9 cellular contexts compared by ENCODE assay signal in the genomic region with DNA sequence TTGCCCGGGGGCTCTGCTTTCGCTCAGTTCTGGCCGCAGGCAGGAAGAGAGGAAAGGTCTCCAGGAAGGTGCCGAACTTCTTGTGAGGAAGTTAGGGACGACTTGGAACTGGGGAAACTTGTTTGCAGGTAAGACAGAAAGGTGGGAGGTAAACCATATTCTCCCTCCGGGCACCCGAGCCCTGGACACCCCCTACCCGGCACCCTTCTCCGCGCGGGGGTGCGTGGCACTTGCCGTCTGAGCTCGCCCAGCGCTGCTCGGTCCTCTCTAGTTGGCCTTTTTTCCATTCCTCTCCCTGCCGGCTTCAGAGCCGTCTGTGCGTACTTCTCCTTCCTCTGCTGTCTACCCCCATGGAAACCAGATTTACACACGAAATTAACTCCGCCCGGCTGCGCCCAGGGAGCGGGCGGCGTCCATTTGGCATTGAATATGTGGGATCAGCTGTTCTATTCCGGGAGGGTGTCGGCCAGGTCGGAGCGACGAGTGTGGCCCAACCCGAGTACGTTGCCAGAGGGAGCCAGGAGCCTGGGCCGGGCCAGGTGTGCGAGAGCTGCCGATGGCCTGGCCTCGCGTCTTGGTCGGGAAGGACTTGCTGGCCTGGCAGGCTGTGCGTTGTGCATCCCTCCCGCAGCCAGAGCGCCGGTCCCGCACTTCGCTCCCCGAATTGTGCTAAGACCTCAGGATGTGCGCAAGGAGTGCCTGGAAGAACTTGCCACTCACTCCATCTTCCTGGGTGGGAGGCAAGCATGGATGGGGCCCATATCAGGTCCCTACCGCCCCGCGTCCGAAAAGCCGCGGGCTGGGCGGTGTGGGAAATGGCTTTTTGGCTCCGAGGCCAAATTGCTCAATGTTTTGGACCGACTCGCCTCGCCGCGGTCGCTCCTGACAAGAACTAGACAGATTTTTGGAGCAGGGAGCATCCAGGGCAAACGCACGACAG. TPM values are rescaled to one million over a fixed set of nuclear protein-coding genes. Genes with fewer than 3 reads are reported as not detected.
DNase-seq lines count a peak whose midpoint lies in the region; ATAC-seq and TF ChIP-seq lines count a peak whose summit lies in the region.
"Had no signal": no experiment of that assay in that cellular context is flagged by ENCODE, and none has a peak within 500 bp of the region (broad histone marks: within the 10 kb centered on the region; RNA-seq: fewer than 3 reads in every experiment).

No MANE protein-coding gene starts in this region.

- H3K27me3 ChIP-seq in heart left ventricle = peaks cover 44 to 77% (median 69%) of the 10 kb centered on the region in 9 donors
- peaks cover 49% of the 10 kb centered on the region for H3K27me3 ChIP-seq in rectal smooth muscle tissue (ENCODE audit: control insufficient read depth, insufficient read depth, low read length)

- WGBS in heart left ventricle, 4 donors = 2 to 5% (median 3%) methylated on average over 37 to 63 of the region's 63 CpGs

- TF ChIP-seq POLR2A in heart left ventricle (IDR thresholded peaks at IDR 0.05) = peak in 1 of 2 donors; percentile 19

- H3K9ac ChIP-seq in ES-I3 (ENCODE audit: low read depth, low read length) = peak overlapping the region; percentile 22; the same call in 1 of the 2 replicates
- H3K9ac ChIP-seq in rectal smooth muscle tissue (ENCODE audit: low read length) = no peak overlapping the region

- H3K27ac ChIP-seq in heart left ventricle = peak overlapping the region; percentile 41 to 89 (median 74)
- peak overlapping the region; percentile 65 for H3K27ac ChIP-seq in rectal smooth muscle tissue (ENCODE audit: low read depth, low read length)
- H3K27ac ChIP-seq: epithelial cell of prostate had no signal

- H3K4me3 ChIP-seq in heart left ventricle (peak overlapping the region; percentile 8 to 80 (median 58)), rectal smooth muscle tissue (ENCODE audit: low read length) (peak overlapping the region; percentile 56)

- no peaks in the 10 kb centered on the region for H3K36me3 ChIP-seq in ES-I3 (ENCODE audit: insufficient read depth, low read length)
- no peaks in the 10 kb centered on the region for H3K36me3 ChIP-seq in heart left ventricle
- H3K36me3 ChIP-seq in rectal smooth muscle tissue (ENCODE audit: control insufficient read depth, insufficient read depth, low read length) = peaks cover 2% of the 10 kb centered on the region

- no peak for TF ChIP-seq CTCF in heart left ventricle (IDR thresholded peaks at IDR 0.05)

- H3K9me3 ChIP-seq in ES-I3 (ENCODE audit: control insufficient read depth, insufficient read depth, low read length) = no peaks in the 10 kb centered on the region
- H3K9me3 ChIP-seq in heart left ventricle = no peaks in the 10 kb centered on the region

- H3K4me1 ChIP-seq in ES-I3 (ENCODE audit: insufficient read depth, low read length) (peaks cover 5% of the 10 kb centered on the region; the same call in 1 of the 2 replicates), heart left ventricle (peaks cover 9 to 77% (median 64%) of the 10 kb centered on the region in 12 donors), rectal smooth muscle tissue (ENCODE audit: control insufficient read depth, insufficient read depth, low read length) (peaks cover 13% of the 10 kb centered on the region)

- intact Hi-C loops in heart left ventricle (cut with DNase I) = loop anchor here (5.0 to 10.0 kb wide), 13 partner anchors 323 to 1998 kb away; no protein-coding TSS in a partner anchor

- DNase-seq in RPMI7951 (ENCODE audit: low read depth) (peak; percentile 47), heart left ventricle (peak in 3 of 5 donors; percentile 38 to 75 (median 74))
- DNase-seq in activated naive CD4-positive, alpha-beta T cell treated with Interleukin-2 at 50 U/mL for 16 hours = no peak

- ATAC-seq in heart left ventricle (no peak), HG03159 (IDR thresholded peaks at IDR 0.05; ENCODE audit: unreplicated experiment) (no peak), GM21737 (IDR thresholded peaks at IDR 0.05; ENCODE audit: unreplicated experiment) (no peak), GM21576 (IDR thresholded peaks at IDR 0.05; ENCODE audit: unreplicated experiment) (no peak)

RNA-seq across cellular contexts. Expression of gene PDGFRA, which starts 1.7 kb away (rescaled TPM):
- 16.9 and 18.0 TPM in 2 replicates for total RNA-seq in RPMI7951 (2014; rRNA removed; shearing (Covaris generic))
- total RNA-seq in heart left ventricle = 10 to 100 TPM in 8 of 9 donors, 1 to 10 TPM in 1; 8.0 to 58.1 (median 22.6) TPM
- 10 to 100 TPM in 1 of 2 donors, 1 to 10 TPM in 1; 4.3 to 17.6 TPM for polyA plus RNA-seq in heart left ventricle
